In the genomic region with DNA sequence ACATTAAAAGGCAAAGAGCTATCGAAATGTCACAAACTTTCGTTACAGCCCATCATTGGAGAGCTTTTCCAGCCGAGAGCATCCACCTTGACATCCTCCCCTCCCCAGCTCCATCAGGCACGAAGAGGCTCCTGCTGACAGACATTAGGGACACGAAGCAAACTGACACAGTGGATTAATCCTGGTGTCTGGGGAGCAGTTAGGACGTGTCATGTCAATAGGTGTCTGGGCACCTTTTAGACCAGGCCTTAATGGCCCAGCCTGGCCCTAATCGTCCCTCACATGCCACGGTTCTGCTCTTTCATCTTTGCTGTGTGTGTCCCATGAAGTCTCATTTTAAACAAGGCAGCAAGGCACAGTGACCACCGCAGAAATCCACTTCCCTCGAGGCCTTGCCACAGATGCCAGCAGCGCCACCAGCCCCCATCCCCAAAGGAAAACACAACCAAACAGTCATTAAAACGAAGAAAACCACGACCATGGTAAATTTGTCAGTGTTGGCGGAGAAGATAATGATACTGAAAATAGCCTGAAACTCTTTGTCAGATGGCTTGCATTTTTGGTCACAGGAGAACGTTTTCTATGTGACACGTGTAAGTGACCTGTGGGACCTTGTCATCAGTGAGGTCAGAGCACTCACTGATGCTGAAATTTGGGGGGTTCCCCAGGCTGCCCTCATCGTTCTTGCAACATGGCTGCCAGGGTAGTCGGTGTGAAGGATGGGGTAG, we compare ENCODE assay signal across 16 cellular contexts.
"Had no signal": no experiment of that assay in that cellular context is flagged by ENCODE, and none has a peak within 500 bp of the region (broad histone marks: within the 10 kb centered on the region; RNA-seq: fewer than 3 reads in every experiment).

No MANE protein-coding gene starts in this region.

- DNase-seq: activated CD4-positive, alpha-beta T cell treated with anti-CD3 and anti-CD28 coated beads, Interleukin-2, amount 50 U/mL, for 1 hour; activated CD8-positive, alpha-beta memory T cell treated with anti-CD3 and anti-CD28 coated beads for 24 hours; activated CD8-positive, alpha-beta memory T cell treated with anti-CD3 and anti-CD28 coated beads, Interleukin-2, amount 50 U/mL, for 48 hours; activated gamma-delta T cell treated with Interleukin-2 at 50 U/mL for 16 hours; activated T-cell treated with anti-CD3 and anti-CD28 coated beads, Interleukin-2, amount 50 U/mL, for 48 hours; effector CD8-positive, alpha-beta T cell; foreskin fibroblast; left colon; sigmoid colon; spleen; stimulated activated CD8-positive, alpha-beta memory T cell treated with anti-CD3 and anti-CD28 coated beads, Interleukin-4, amount 100 ng/mL, for 48 hours; stimulated activated naive CD4-positive, alpha-beta T cell; thyroid gland had no signal

- H3K36me3 ChIP-seq: adrenal gland, sigmoid colon, spleen, thyroid gland had no signal

- H3K9me3 ChIP-seq: adrenal gland, sigmoid colon, spleen, thyroid gland had no signal

- H3K4me1 ChIP-seq: thyroid gland had no signal

- H3K4me3 ChIP-seq: adrenal gland, hepatocyte, lung, sigmoid colon, spleen, thyroid gland had no signal

- H3K27me3 ChIP-seq: hepatocyte, sigmoid colon, thyroid gland had no signal
